In genomic region chr22:43879901-43880742, GRCh38 we compare ENCODE assay signal across 1 cellular context.
TF ChIP-seq lines count a peak whose summit lies in the region.

No MANE protein-coding gene starts in this region.

TF ChIP-seq in WTC11, 78 proteins besides CTCF, POLR2A, EP300 and RAD21 (continued from another document):
- TF ChIP-seq, protein P1, sequence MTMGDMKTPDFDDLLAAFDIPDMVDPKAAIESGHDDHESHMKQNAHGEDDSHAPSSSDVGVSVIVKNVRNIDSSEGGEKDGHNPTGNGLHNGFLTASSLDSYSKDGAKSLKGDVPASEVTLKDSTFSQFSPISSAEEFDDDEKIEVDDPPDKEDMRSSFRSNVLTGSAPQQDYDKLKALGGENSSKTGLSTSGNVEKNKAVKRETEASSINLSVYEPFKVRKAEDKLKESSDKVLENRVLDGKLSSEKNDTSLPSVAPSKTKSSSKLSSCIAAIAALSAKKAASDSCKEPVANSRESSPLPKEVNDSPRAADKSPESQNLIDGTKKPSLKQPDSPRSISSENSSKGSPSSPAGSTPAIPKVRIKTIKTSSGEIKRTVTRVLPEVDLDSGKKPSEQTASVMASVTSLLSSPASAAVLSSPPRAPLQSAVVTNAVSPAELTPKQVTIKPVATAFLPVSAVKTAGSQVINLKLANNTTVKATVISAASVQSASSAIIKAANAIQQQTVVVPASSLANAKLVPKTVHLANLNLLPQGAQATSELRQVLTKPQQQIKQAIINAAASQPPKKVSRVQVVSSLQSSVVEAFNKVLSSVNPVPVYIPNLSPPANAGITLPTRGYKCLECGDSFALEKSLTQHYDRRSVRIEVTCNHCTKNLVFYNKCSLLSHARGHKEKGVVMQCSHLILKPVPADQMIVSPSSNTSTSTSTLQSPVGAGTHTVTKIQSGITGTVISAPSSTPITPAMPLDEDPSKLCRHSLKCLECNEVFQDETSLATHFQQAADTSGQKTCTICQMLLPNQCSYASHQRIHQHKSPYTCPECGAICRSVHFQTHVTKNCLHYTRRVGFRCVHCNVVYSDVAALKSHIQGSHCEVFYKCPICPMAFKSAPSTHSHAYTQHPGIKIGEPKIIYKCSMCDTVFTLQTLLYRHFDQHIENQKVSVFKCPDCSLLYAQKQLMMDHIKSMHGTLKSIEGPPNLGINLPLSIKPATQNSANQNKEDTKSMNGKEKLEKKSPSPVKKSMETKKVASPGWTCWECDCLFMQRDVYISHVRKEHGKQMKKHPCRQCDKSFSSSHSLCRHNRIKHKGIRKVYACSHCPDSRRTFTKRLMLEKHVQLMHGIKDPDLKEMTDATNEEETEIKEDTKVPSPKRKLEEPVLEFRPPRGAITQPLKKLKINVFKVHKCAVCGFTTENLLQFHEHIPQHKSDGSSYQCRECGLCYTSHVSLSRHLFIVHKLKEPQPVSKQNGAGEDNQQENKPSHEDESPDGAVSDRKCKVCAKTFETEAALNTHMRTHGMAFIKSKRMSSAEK (CRISPR knock-in tag; IDR thresholded peaks at IDR 0.05; ENCODE audit: borderline replicate concordance): no peak
- TF ChIP-seq TP53 (CRISPR knock-in tag; IDR thresholded peaks at IDR 0.05) (no peak), ZNF281 (CRISPR knock-in tag; IDR thresholded peaks at IDR 0.05) (no peak), PRDM15 (CRISPR knock-in tag; IDR thresholded peaks at IDR 0.05) (no peak), ARID4B (CRISPR knock-in tag; IDR thresholded peaks at IDR 0.05; ENCODE audit: borderline replicate concordance) (no peak), SP1 (CRISPR knock-in tag; conservative IDR thresholded peaks at IDR 0.05) (no peak), USF2 (CRISPR knock-in tag; IDR thresholded peaks at IDR 0.05) (no peak), GTF2I (CRISPR knock-in tag; conservative IDR thresholded peaks at IDR 0.05) (no peak)
- TF ChIP-seq, protein P2, sequence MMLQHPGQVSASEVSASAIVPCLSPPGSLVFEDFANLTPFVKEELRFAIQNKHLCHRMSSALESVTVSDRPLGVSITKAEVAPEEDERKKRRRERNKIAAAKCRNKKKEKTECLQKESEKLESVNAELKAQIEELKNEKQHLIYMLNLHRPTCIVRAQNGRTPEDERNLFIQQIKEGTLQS (CRISPR knock-in tag; conservative IDR thresholded peaks at IDR 0.05): no peak
- TF ChIP-seq, protein P3, sequence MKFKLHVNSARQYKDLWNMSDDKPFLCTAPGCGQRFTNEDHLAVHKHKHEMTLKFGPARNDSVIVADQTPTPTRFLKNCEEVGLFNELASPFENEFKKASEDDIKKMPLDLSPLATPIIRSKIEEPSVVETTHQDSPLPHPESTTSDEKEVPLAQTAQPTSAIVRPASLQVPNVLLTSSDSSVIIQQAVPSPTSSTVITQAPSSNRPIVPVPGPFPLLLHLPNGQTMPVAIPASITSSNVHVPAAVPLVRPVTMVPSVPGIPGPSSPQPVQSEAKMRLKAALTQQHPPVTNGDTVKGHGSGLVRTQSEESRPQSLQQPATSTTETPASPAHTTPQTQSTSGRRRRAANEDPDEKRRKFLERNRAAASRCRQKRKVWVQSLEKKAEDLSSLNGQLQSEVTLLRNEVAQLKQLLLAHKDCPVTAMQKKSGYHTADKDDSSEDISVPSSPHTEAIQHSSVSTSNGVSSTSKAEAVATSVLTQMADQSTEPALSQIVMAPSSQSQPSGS (CRISPR knock-in tag; IDR thresholded peaks at IDR 0.05; ENCODE audit: borderline replicate concordance, low read depth): no peak
- TF ChIP-seq, protein P4, sequence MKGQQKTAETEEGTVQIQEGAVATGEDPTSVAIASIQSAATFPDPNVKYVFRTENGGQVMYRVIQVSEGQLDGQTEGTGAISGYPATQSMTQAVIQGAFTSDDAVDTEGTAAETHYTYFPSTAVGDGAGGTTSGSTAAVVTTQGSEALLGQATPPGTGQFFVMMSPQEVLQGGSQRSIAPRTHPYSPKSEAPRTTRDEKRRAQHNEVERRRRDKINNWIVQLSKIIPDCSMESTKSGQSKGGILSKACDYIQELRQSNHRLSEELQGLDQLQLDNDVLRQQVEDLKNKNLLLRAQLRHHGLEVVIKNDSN (CRISPR knock-in tag; IDR thresholded peaks at IDR 0.05): no peak
